Comparison of ENCODE assay signal across 9 cellular contexts in genomic region chr5:96595300-96596090, GRCh38.
A peak's percentile ranks its signal among the peaks of the same experiment; 100 is the strongest.
DNase-seq lines count a peak whose midpoint lies in the region; ATAC-seq and TF ChIP-seq lines count a peak whose summit lies in the region.
"Had no signal": no experiment of that assay in that cellular context is flagged by ENCODE, and none has a peak within 500 bp of the region (broad histone marks: within the 10 kb centered on the region; RNA-seq: fewer than 3 reads in every experiment).

No MANE protein-coding gene starts in this region.

- H2AFZ ChIP-seq in trophoblast cell (ENCODE audit: insufficient read depth, low read length, poor library complexity): no peak overlapping the region

- H2BK12ac ChIP-seq in trophoblast cell (ENCODE audit: low read length): no peak overlapping the region

- H3K14ac ChIP-seq in trophoblast cell (ENCODE audit: low read length): no peak overlapping the region

- H3K27ac ChIP-seq in trophoblast cell (ENCODE audit: low read depth, low read length): no peak overlapping the region

- H3K9ac ChIP-seq in trophoblast cell (ENCODE audit: low read length): no peak overlapping the region

- H3K9me3 ChIP-seq in trophoblast cell (ENCODE audit: insufficient read depth, low read depth, low read length): no peaks in the 10 kb centered on the region

- TF ChIP-seq CTCF in astrocyte of the spinal cord (IDR thresholded peaks at IDR 0.05; ENCODE audit: low read depth, low read length): peak; percentile 38

- peak; percentile 69 for DNase-seq in activated CD4-positive, alpha-beta T cell treated with anti-CD3 and anti-CD28 coated beads, Interleukin-2, amount 10 ng/mL, durations not matched to agents 24 days and 14 days
- no peak for DNase-seq in activated CD4-positive, alpha-beta T cell treated with anti-CD3 and anti-CD28 coated beads, Interleukin-2, amount 50 U/mL, for 1 hour
- peak; percentile 27 for DNase-seq in Jurkat, Clone E6-1 (ENCODE audit: low read depth, low spot score)
- DNase-seq in astrocyte of the spinal cord (ENCODE audit: low read depth, low spot score): no peak
- peak; percentile 8 to 54 for DNase-seq in trophoblast cell
- DNase-seq in activated CD4-positive, CD25-positive, alpha-beta regulatory T cell treated with anti-CD3 and anti-CD28 coated beads, Interleukin-2, amount 50 U/mL, for 72 hours: no peak
- no peak for DNase-seq in NCI-H2029 treated with DMSO at 0.1 percent for 48 hours (lab: John Stamatoyannopoulos, UW)
- DNase-seq: effector memory CD4-positive, alpha-beta T cell had no signal

- H3K4me3 Mint-ChIP-seq in activated CD4-positive, alpha-beta T cell treated with anti-CD3 and anti-CD28 coated beads, Interleukin-2, amount 10 ng/mL, durations not matched to agents 24 days and 14 days: no peak overlapping the region

- intact Hi-C loops in activated CD4-positive, alpha-beta T cell treated with anti-CD3 and anti-CD28 coated beads, Interleukin-2, amount 10 ng/mL, durations not matched to agents 24 days and 14 days (cut with micrococcal nuclease): loop anchor here (10.0 kb wide), 2 partner anchors 161 to 811 kb away; partner anchors contain the start of gene PCSK1

- no peak overlapping the region for H3K27ac Mint-ChIP-seq in activated CD4-positive, alpha-beta T cell treated with anti-CD3 and anti-CD28 coated beads, Interleukin-2, amount 10 ng/mL, durations not matched to agents 24 days and 14 days

- H4K8ac ChIP-seq in trophoblast cell (ENCODE audit: low read depth, low read length): no peak overlapping the region

- H3K36me3 Mint-ChIP-seq in activated CD4-positive, alpha-beta T cell treated with anti-CD3 and anti-CD28 coated beads, Interleukin-2, amount 10 ng/mL, durations not matched to agents 24 days and 14 days (ENCODE audit: low read depth): no peaks in the 10 kb centered on the region

- H3K4me1 ChIP-seq in trophoblast cell (ENCODE audit: control insufficient read depth in 1 of 2, insufficient read depth in 2 of 2, low read length in 2 of 2): no peaks in the 10 kb centered on the region

- H3K27me3 Mint-ChIP-seq in activated CD4-positive, alpha-beta T cell treated with anti-CD3 and anti-CD28 coated beads, Interleukin-2, amount 10 ng/mL, durations not matched to agents 24 days and 14 days: peaks cover 31% of the 10 kb centered on the region

- H3K79me1 ChIP-seq in trophoblast cell (ENCODE audit: low read length): no peaks in the 10 kb centered on the region

- no peak overlapping the region for H3K4ac ChIP-seq in trophoblast cell (ENCODE audit: low read depth, low read length)

- H4K91ac ChIP-seq in trophoblast cell (ENCODE audit: low read depth, low read length): no peak overlapping the region

- H4K12ac ChIP-seq in trophoblast cell (ENCODE audit: low read depth, low read length): no peak overlapping the region

- H2BK5ac ChIP-seq in trophoblast cell (ENCODE audit: low read depth, low read length, poor library complexity): no peak overlapping the region

- WGBS in trophoblast cell (ENCODE audit: extremely low coverage, insufficient coverage, insufficient read length): no CpG with 5 or more reads among the region's 6 CpGs

- no peaks in the 10 kb centered on the region for H3K36me3 ChIP-seq in trophoblast cell (ENCODE audit: control insufficient read depth in 1 of 2, insufficient read depth in 2 of 2, low read length in 2 of 2)

- H3K79me2 ChIP-seq in trophoblast cell (ENCODE audit: control insufficient read depth, insufficient read depth, low read length, poor library complexity): no peaks in the 10 kb centered on the region

- H3K18ac ChIP-seq in trophoblast cell (ENCODE audit: low read length): no peak overlapping the region

- no peak overlapping the region for H3K23ac ChIP-seq in trophoblast cell (ENCODE audit: low read length)

- H3K4me1 Mint-ChIP-seq in activated CD4-positive, alpha-beta T cell treated with anti-CD3 and anti-CD28 coated beads, Interleukin-2, amount 10 ng/mL, durations not matched to agents 24 days and 14 days: peaks cover 8% of the 10 kb centered on the region

- no peak overlapping the region for H3K4me2 ChIP-seq in trophoblast cell (ENCODE audit: low read length)

- in situ Hi-C loops in astrocyte of the spinal cord (cut with HindIII; ENCODE audit: low sequenced_read_pairs): no loop called here

- no peak overlapping the region for H2BK120ac ChIP-seq in trophoblast cell (ENCODE audit: insufficient read depth, low read length, poor library complexity)

- no peak for ATAC-seq in HG03565 (IDR thresholded peaks at IDR 0.05; ENCODE audit: unreplicated experiment)

- no peaks in the 10 kb centered on the region for H3K9me3 Mint-ChIP-seq in activated CD4-positive, alpha-beta T cell treated with anti-CD3 and anti-CD28 coated beads, Interleukin-2, amount 10 ng/mL, durations not matched to agents 24 days and 14 days

- no peak overlapping the region for H2AK5ac ChIP-seq in trophoblast cell (ENCODE audit: low read length)

- no peak overlapping the region for H3K4me3 ChIP-seq in Jurkat, Clone E6-1 (ENCODE audit: low read length)
- H3K4me3 ChIP-seq in astrocyte of the spinal cord (ENCODE audit: low read depth, low read length): no peak overlapping the region
- H3K4me3 ChIP-seq in trophoblast cell (ENCODE audit: low read depth, low read length): no peak overlapping the region

- H3K27me3 ChIP-seq in trophoblast cell (ENCODE audit: insufficient read depth, low read length): no peaks in the 10 kb centered on the region

Comparison
In these comparisons a context has a peak if more than half of its experiments do, and no peak if none do; other contexts are left out.
1. DNase-seq: peak in activated CD4-positive, alpha-beta T cell treated with anti-CD3 and anti-CD28 coated beads, Interleukin-2, amount 10 ng/mL, durations not matched to agents 24 days and 14 days (single experiment), Jurkat, Clone E6-1 (single experiment) and trophoblast cell (2 of 2); none in activated CD4-positive, alpha-beta T cell treated with anti-CD3 and anti-CD28 coated beads, Interleukin-2, amount 50 U/mL, for 1 hour (single experiment), astrocyte of the spinal cord (single experiment), activated CD4-positive, CD25-positive, alpha-beta regulatory T cell treated with anti-CD3 and anti-CD28 coated beads, Interleukin-2, amount 50 U/mL, for 72 hours (single experiment) and NCI-H2029 treated with DMSO at 0.1 percent for 48 hours (single experiment).